In genomic region chr2:51996569-51996917, GRCh38 we compare ENCODE assay signal across 1 cellular context.
TF ChIP-seq lines count a peak whose summit lies in the region.

No MANE protein-coding gene starts in this region.

TF ChIP-seq in SK-N-SH treated with all-trans-retinoic acid at 6 μM for 48 hours, 23 proteins besides CTCF, POLR2A, EP300 and RAD21 (continued from another document):
- no peak for TF ChIP-seq TSHZ2 (CRISPR knock-in tag; IDR thresholded peaks at IDR 0.05)
- no peak for TF ChIP-seq ZFP30 (CRISPR knock-in tag; IDR thresholded peaks at IDR 0.05)
- TF ChIP-seq BACH2 (CRISPR knock-in tag; IDR thresholded peaks at IDR 0.05; ENCODE audit: borderline replicate concordance): no peak
- TF ChIP-seq CREB5 (CRISPR knock-in tag; IDR thresholded peaks at IDR 0.05; ENCODE audit: low read depth): no peak
- no peak for TF ChIP-seq ESRRG (CRISPR knock-in tag; IDR thresholded peaks at IDR 0.05)
- no peak for TF ChIP-seq PPARA (CRISPR knock-in tag; IDR thresholded peaks at IDR 0.05; ENCODE audit: borderline replicate concordance)
- no peak for TF ChIP-seq ZNF70 (CRISPR knock-in tag; IDR thresholded peaks at IDR 0.05)
- no peak for TF ChIP-seq SNAI2 (CRISPR knock-in tag; IDR thresholded peaks at IDR 0.05)
- no peak for TF ChIP-seq RARB (CRISPR knock-in tag; IDR thresholded peaks at IDR 0.05)
- no peak for TF ChIP-seq GLIS3 (CRISPR knock-in tag; IDR thresholded peaks at IDR 0.05)
- TF ChIP-seq TCF4 (CRISPR knock-in tag; IDR thresholded peaks at IDR 0.05; ENCODE audit: borderline replicate concordance): no peak
- no peak for TF ChIP-seq ZC3H10 (CRISPR knock-in tag; IDR thresholded peaks at IDR 0.05)
- TF ChIP-seq ZNF565 (CRISPR knock-in tag; conservative IDR thresholded peaks at IDR 0.05; ENCODE audit: low read depth): no peak
